32 cellular contexts compared by ENCODE assay signal in the genomic region with DNA sequence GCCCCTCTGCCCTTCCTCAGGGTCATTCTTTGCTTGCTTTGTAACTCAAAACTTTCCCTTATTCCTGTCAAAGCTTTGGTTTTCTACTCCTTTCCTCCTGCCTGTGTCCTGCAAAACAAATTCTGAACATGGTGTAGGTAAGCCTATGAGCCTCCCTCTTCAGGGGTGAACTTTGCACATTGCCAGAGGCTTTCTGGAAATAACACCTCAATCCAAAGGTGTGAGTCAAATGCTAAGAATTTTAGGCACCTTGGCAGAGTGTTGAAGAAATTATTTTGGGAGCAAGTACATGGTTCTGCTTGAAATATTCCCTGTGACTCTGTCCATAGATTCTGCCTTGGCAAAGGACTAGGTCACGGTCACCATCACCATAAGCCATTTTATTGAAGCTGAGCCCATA.
"Had no signal": no experiment of that assay in that cellular context is flagged by ENCODE, and none has a peak within 500 bp of the region (broad histone marks: within the 10 kb centered on the region; RNA-seq: fewer than 3 reads in every experiment).

No MANE protein-coding gene starts in this region.

- H3K27ac Mint-ChIP-seq: activated CD4-positive, alpha-beta memory T cell treated with anti-CD3 and anti-CD28 coated beads for 36 hours; activated CD4-positive, alpha-beta T cell treated with anti-CD3 and anti-CD28 coated beads for 36 hours; activated CD4-positive, alpha-beta T cell treated with anti-CD3 and anti-CD28 coated beads, Interleukin-2, amount 10 ng/mL, durations not matched to agents 24 days and 14 days; activated CD8-positive, alpha-beta memory T cell treated with anti-CD3 and anti-CD28 coated beads, Interleukin-2, amount 10 ng/mL, durations not matched to agents 7 days and 5 days; activated CD8-positive, alpha-beta T cell treated with anti-CD3 and anti-CD28 coated beads, Interleukin-2, amount 10 ng/mL, durations not matched to agents 7 days and 5 days; activated naive CD4-positive, alpha-beta T cell treated with anti-CD3 and anti-CD28 coated beads for 36 hours; activated naive CD4-positive, alpha-beta T cell treated with anti-CD3 and anti-CD28 coated beads, Interleukin-2, amount 50 U/mL, for 24 hours; activated naive CD8-positive, alpha-beta T cell treated with anti-CD3 and anti-CD28 coated beads, Interleukin-2, amount 50 U/mL, for 24 hours; activated T-helper 1 cell treated with anti-CD3 and anti-CD28 coated beads, Interleukin-12 subunit alpha, Interleukin-12 subunit beta, Interleukin-2, Interleukin-4 antibody, amounts not matched to agents 30 ng/mL and 10 ng/mL and 1 ng/mL, durations not matched to agents 14 hours and 24 hours and 36 hours; activated T-helper 2 cell treated with anti-CD3 and anti-CD28 coated beads, Interferon-gamma antibody, Interleukin-2, Interleukin-4, amounts not matched to agents 10 μg/mL and 5 μg/mL and 100 μg/mL, durations not matched to agents 14 hours and 24 hours and 36 hours; effector memory CD8-positive, alpha-beta T cell; T-cell; T-helper 1 cell treated with Interleukin-12 subunit alpha and Interleukin-12 subunit beta and Interleukin-4 antibody, amounts not matched to agents 30 μg/mL and 1 μg/mL, for 36 hours had no signal

- H3K4me1 Mint-ChIP-seq: activated CD4-positive, alpha-beta T cell treated with anti-CD3 and anti-CD28 coated beads for 36 hours; activated CD4-positive, alpha-beta T cell treated with anti-CD3 and anti-CD28 coated beads, Interleukin-2, amount 10 ng/mL, durations not matched to agents 24 days and 14 days; activated CD8-positive, alpha-beta memory T cell treated with anti-CD3 and anti-CD28 coated beads, Interleukin-2, amount 10 ng/mL, durations not matched to agents 7 days and 5 days; activated naive CD4-positive, alpha-beta T cell treated with anti-CD3 and anti-CD28 coated beads, Interleukin-2, amount 50 U/mL, for 24 hours; activated naive CD8-positive, alpha-beta T cell treated with anti-CD3 and anti-CD28 coated beads for 36 hours; activated naive CD8-positive, alpha-beta T cell treated with anti-CD3 and anti-CD28 coated beads, Interleukin-2, amount 50 U/mL, for 24 hours; T-cell had no signal

- H3K4me3 Mint-ChIP-seq: activated CD4-positive, alpha-beta memory T cell treated with anti-CD3 and anti-CD28 coated beads for 36 hours; activated CD4-positive, alpha-beta T cell treated with anti-CD3 and anti-CD28 coated beads for 36 hours; activated CD4-positive, alpha-beta T cell treated with anti-CD3 and anti-CD28 coated beads, Interleukin-2, amount 10 ng/mL, durations not matched to agents 24 days and 14 days; activated CD8-positive, alpha-beta memory T cell treated with anti-CD3 and anti-CD28 coated beads, Interleukin-2, amount 10 ng/mL, durations not matched to agents 7 days and 5 days; activated CD8-positive, alpha-beta T cell treated with anti-CD3 and anti-CD28 coated beads, Interleukin-2, amount 10 ng/mL, durations not matched to agents 7 days and 5 days; activated naive CD4-positive, alpha-beta T cell treated with anti-CD3 and anti-CD28 coated beads for 36 hours; activated naive CD4-positive, alpha-beta T cell treated with anti-CD3 and anti-CD28 coated beads, Interleukin-2, amount 50 U/mL, for 24 hours; activated naive CD8-positive, alpha-beta T cell treated with anti-CD3 and anti-CD28 coated beads for 36 hours; activated naive CD8-positive, alpha-beta T cell treated with anti-CD3 and anti-CD28 coated beads, Interleukin-2, amount 50 U/mL, for 24 hours; activated T-helper 1 cell treated with anti-CD3 and anti-CD28 coated beads, Interleukin-12 subunit alpha, Interleukin-12 subunit beta, Interleukin-2, Interleukin-4 antibody, amounts not matched to agents 30 ng/mL and 10 ng/mL and 1 ng/mL, durations not matched to agents 14 hours and 24 hours and 36 hours; effector memory CD8-positive, alpha-beta T cell; T-cell; T-helper 1 cell treated with Interleukin-12 subunit alpha and Interleukin-12 subunit beta and Interleukin-4 antibody, amounts not matched to agents 30 μg/mL and 1 μg/mL, for 36 hours had no signal

- H3K27me3 ChIP-seq: adrenal gland, body of pancreas, gastrocnemius medialis had no signal

- H3K36me3 ChIP-seq: adrenal gland, gastrocnemius medialis had no signal

- FAIRE-seq: colon had no signal

- H3K9me3 Mint-ChIP-seq: activated CD4-positive, alpha-beta T cell treated with anti-CD3 and anti-CD28 coated beads, Interleukin-2, amount 10 ng/mL, durations not matched to agents 24 days and 14 days; activated naive CD4-positive, alpha-beta T cell treated with anti-CD3 and anti-CD28 coated beads for 36 hours; activated naive CD8-positive, alpha-beta T cell treated with anti-CD3 and anti-CD28 coated beads for 36 hours; activated T-helper 1 cell treated with anti-CD3 and anti-CD28 coated beads, Interleukin-12 subunit alpha, Interleukin-12 subunit beta, Interleukin-2, Interleukin-4 antibody, amounts not matched to agents 30 ng/mL and 10 ng/mL and 1 ng/mL, durations not matched to agents 14 hours and 24 hours and 36 hours; activated T-helper 2 cell treated with anti-CD3 and anti-CD28 coated beads, Interferon-gamma antibody, Interleukin-2, Interleukin-4, amounts not matched to agents 10 μg/mL and 5 μg/mL and 100 μg/mL, durations not matched to agents 14 hours and 24 hours and 36 hours had no signal

- H3K4me1 ChIP-seq: adrenal gland, body of pancreas, gastrocnemius medialis had no signal

- H3K36me3 Mint-ChIP-seq: activated CD4-positive, alpha-beta memory T cell treated with anti-CD3 and anti-CD28 coated beads for 36 hours; activated CD8-positive, alpha-beta memory T cell treated with anti-CD3 and anti-CD28 coated beads, Interleukin-2, amount 10 ng/mL, durations not matched to agents 7 days and 5 days; activated naive CD4-positive, alpha-beta T cell treated with anti-CD3 and anti-CD28 coated beads, Interleukin-2, amount 50 U/mL, for 24 hours; activated naive CD8-positive, alpha-beta T cell treated with anti-CD3 and anti-CD28 coated beads for 36 hours; T-cell had no signal

- H3K27me3 Mint-ChIP-seq: activated CD4-positive, alpha-beta memory T cell treated with anti-CD3 and anti-CD28 coated beads for 36 hours; activated CD4-positive, alpha-beta T cell treated with anti-CD3 and anti-CD28 coated beads, Interleukin-2, amount 10 ng/mL, durations not matched to agents 24 days and 14 days; activated CD8-positive, alpha-beta memory T cell treated with anti-CD3 and anti-CD28 coated beads, Interleukin-2, amount 10 ng/mL, durations not matched to agents 7 days and 5 days; activated naive CD4-positive, alpha-beta T cell treated with anti-CD3 and anti-CD28 coated beads, Interleukin-2, amount 50 U/mL, for 24 hours; activated naive CD8-positive, alpha-beta T cell treated with anti-CD3 and anti-CD28 coated beads for 36 hours; activated naive CD8-positive, alpha-beta T cell treated with anti-CD3 and anti-CD28 coated beads, Interleukin-2, amount 50 U/mL, for 24 hours had no signal

- H3K4me3 ChIP-seq: adrenal gland, body of pancreas, gastrocnemius medialis had no signal

- DNase-seq: activated CD4-positive, alpha-beta memory T cell treated with anti-CD3 and anti-CD28 coated beads for 36 hours; activated CD4-positive, alpha-beta T cell treated with anti-CD3 and anti-CD28 coated beads for 36 hours; activated CD4-positive, alpha-beta T cell treated with anti-CD3 and anti-CD28 coated beads, Interleukin-2, amount 10 ng/mL, durations not matched to agents 24 days and 14 days; activated CD4-positive, CD25-positive, alpha-beta regulatory T cell; activated CD4-positive, CD25-positive, alpha-beta regulatory T cell treated with anti-CD3 and anti-CD28 coated beads, Interleukin-2, amount 50 U/mL, for 72 hours; activated CD8-positive, alpha-beta memory T cell treated with anti-CD3 and anti-CD28 coated beads, Interleukin-2, amount 10 ng/mL, durations not matched to agents 7 days and 5 days; activated CD8-positive, alpha-beta memory T cell treated with anti-CD3 and anti-CD28 coated beads, Interleukin-2, amount 50 U/mL, for 4 hours; activated CD8-positive, alpha-beta T cell treated with anti-CD3 and anti-CD28 coated beads, Interleukin-2, amount 10 ng/mL, durations not matched to agents 7 days and 5 days; activated effector memory CD4-positive, alpha-beta T cell treated with anti-CD3 and anti-CD28 coated beads, Interleukin-2, amount 50 U/mL, for 16 hours; activated naive CD4-positive, alpha-beta T cell treated with anti-CD3 and anti-CD28 coated beads for 36 hours; activated naive CD8-positive, alpha-beta T cell treated with anti-CD3 and anti-CD28 coated beads for 36 hours; activated naive CD8-positive, alpha-beta T cell treated with anti-CD3 and anti-CD28 coated beads, Interleukin-2, amount 50 U/mL, for 24 hours; activated T-cell treated with anti-CD3 and anti-CD28 coated beads, Interleukin-2, amount 50 U/mL, for 1 hour; activated T-cell treated with anti-CD3 and anti-CD28 coated beads, Interleukin-2, amount 50 U/mL, for 48 hours; adrenal gland; amygdala; aorta; cortex of kidney; dermis blood vessel endothelial cell; effector CD4-positive, alpha-beta T cell; effector memory CD8-positive, alpha-beta T cell; foreskin fibroblast; gastrocnemius medialis; SW 1271; T-cell; T-helper 9 cell had no signal

- H3K27ac ChIP-seq: adrenal gland, gastrocnemius medialis had no signal

- ATAC-seq: activated CD4-positive, alpha-beta T cell treated with anti-CD3 and anti-CD28 coated beads for 36 hours; activated CD8-positive, alpha-beta memory T cell treated with anti-CD3 and anti-CD28 coated beads, Interleukin-2, amount 10 ng/mL, durations not matched to agents 7 days and 5 days; activated CD8-positive, alpha-beta T cell treated with anti-CD3 and anti-CD28 coated beads, Interleukin-2, amount 10 ng/mL, durations not matched to agents 7 days and 5 days; activated naive CD8-positive, alpha-beta T cell treated with anti-CD3 and anti-CD28 coated beads, Interleukin-2, amount 50 U/mL, for 24 hours; effector memory CD8-positive, alpha-beta T cell; gastrocnemius medialis; T-cell had no signal

- H3K9me3 ChIP-seq: adrenal gland, body of pancreas, gastrocnemius medialis had no signal
